ENCODE assay signal across 24 cellular contexts in genomic region chr1:147720557-147720956, GRCh38. TPM values are rescaled to one million over a fixed set of nuclear protein-coding genes. Genes with fewer than 3 reads are reported as not detected.
"Had no signal": no experiment of that assay in that cellular context is flagged by ENCODE, and none has a peak within 500 bp of the region (broad histone marks: within the 10 kb centered on the region; RNA-seq: fewer than 3 reads in every experiment).

No MANE protein-coding gene starts in this region.

- H3K4me3 ChIP-seq: adrenal gland, ascending aorta, heart right ventricle, lower lobe of right lung, ovary, prostate gland, tibial artery had no signal

- ATAC-seq: activated T-helper 17 cell treated with anti-CD3 and anti-CD28 coated beads, Interleukin-2, amount 50 U/mL, for 72 hours; lower lobe of right lung; naive thymus-derived CD8-positive, alpha-beta T cell; stimulated activated naive CD8-positive, alpha-beta T cell treated with anti-CD3 and anti-CD28 coated beads, Interleukin-15, amount 100 ng/mL, for 72 hours; WTC11 had no signal

- DNase-seq: activated CD8-positive, alpha-beta memory T cell treated with anti-CD3 and anti-CD28 coated beads, Interleukin-2, amount 50 U/mL, for 4 hours; activated T-cell treated with anti-CD3 and anti-CD28 coated beads, Interleukin-2, amount 50 U/mL, for 24 hours; brain microvascular endothelial cell; caudate nucleus; dermis blood vessel endothelial cell; effector CD8-positive, alpha-beta T cell; erythroblast; foreskin fibroblast; heart right ventricle; islet precursor cell; left cardiac atrium; lower lobe of right lung; naive thymus-derived CD8-positive, alpha-beta T cell; ovary; stimulated activated naive CD8-positive, alpha-beta T cell treated with anti-CD3 and anti-CD28 coated beads, Interleukin-15, amount 100 ng/mL, for 72 hours; tibial artery had no signal

- H3K27ac ChIP-seq: adrenal gland, ascending aorta, brain microvascular endothelial cell, heart right ventricle, lower lobe of right lung, neutrophil, ovary, prostate gland, tibial artery had no signal

- H3K4me1 ChIP-seq: adrenal gland, ascending aorta, lower lobe of right lung, prostate gland, tibial artery had no signal

- H3K9me3 ChIP-seq: adrenal gland, ascending aorta, heart right ventricle, lower lobe of right lung, neutrophil, ovary, prostate gland, tibial artery had no signal

- H3K36me3 ChIP-seq: adrenal gland, ascending aorta, brain microvascular endothelial cell, heart right ventricle, lower lobe of right lung, neutrophil, ovary, prostate gland, tibial artery had no signal

- H3K27me3 ChIP-seq: adrenal gland, ascending aorta, brain microvascular endothelial cell, heart right ventricle, ovary had no signal

RNA-seq across cellular contexts. Expression of gene GJA5, which starts 39.8 kb away (rescaled TPM):
- total RNA-seq: activated T-helper 17 cell treated with anti-CD3 and anti-CD28 coated beads, Interleukin-2, amount 50 U/mL, for 72 hours; fibroblast of lung; naive thymus-derived CD8-positive, alpha-beta T cell; T-helper 2 cell treated with Interferon-gamma antibody and Interleukin-4, amounts not matched to agents 100 ng/mL and 5 ng/mL, for 36 hours had no signal
- polyA plus RNA-seq: naive thymus-derived CD8-positive, alpha-beta T cell had no signal
